ENCODE assay signal across 14 cellular contexts in genomic region chr6:21886601-21887091, GRCh38.
DNase-seq lines count a peak whose midpoint lies in the region; TF ChIP-seq lines count a peak whose summit lies in the region.
"Had no signal": no experiment of that assay in that cellular context is flagged by ENCODE, and none has a peak within 500 bp of the region (broad histone marks: within the 10 kb centered on the region; RNA-seq: fewer than 3 reads in every experiment).

No MANE protein-coding gene starts in this region.

- intact Hi-C loops in CD4-positive, alpha-beta memory T cell (cut with micrococcal nuclease): no loop called here
- intact Hi-C loops in dorsolateral prefrontal cortex (cut with DNase I): no loop called here

- H3K27ac ChIP-seq in CD4-positive, alpha-beta memory T cell (ENCODE audit: low read depth, low read length): no peak overlapping the region
- peak overlapping the region in 2 of 59 donors; percentile 9 to 24 for H3K27ac ChIP-seq in dorsolateral prefrontal cortex

- CTCF ChIA-PET in CD4-positive, alpha-beta memory T cell (lab: Charles Lee; ENCODE audit: partially characterized antibody): no interaction called here

- H3K27me3 Mint-ChIP-seq in CD4-positive, alpha-beta memory T cell: no peaks in the 10 kb centered on the region

- peak; percentile 25 for DNase-seq in AG09309 (ENCODE audit: low read depth)
- DNase-seq in M059J (ENCODE audit: low read depth): peak; percentile 28
- DNase-seq in epithelial cell of esophagus (ENCODE audit: low read depth): peak; percentile 17
- peak; percentile 6 for DNase-seq in pons (ENCODE audit: low spot score)
- DNase-seq in CD4-positive, alpha-beta memory T cell: no peak
- DNase-seq in stimulated activated CD8-positive, alpha-beta memory T cell treated with anti-CD3 and anti-CD28 coated beads, Interleukin-4, amount 100 ng/mL, for 48 hours: no peak
- no peak for DNase-seq in dorsolateral prefrontal cortex
- no peak for DNase-seq in NCI-H187 treated with DMSO at 0.1 percent for 48 hours (lab: John Stamatoyannopoulos, UW)
- DNase-seq: activated T-cell treated with anti-CD3 and anti-CD28 coated beads, Interleukin-2, amount 50 U/mL, for 48 hours; body of pancreas; erythroblast; nephron progenitor cell had no signal

- H3K36me3 ChIP-seq in CD4-positive, alpha-beta memory T cell (ENCODE audit: insufficient read depth, low read length): no peaks in the 10 kb centered on the region

- H3K27ac Mint-ChIP-seq in CD4-positive, alpha-beta memory T cell: no peak overlapping the region
- H3K27ac Mint-ChIP-seq: CD14-positive monocyte, nephron progenitor cell, WTC11 had no signal

- H3K9me3 ChIP-seq in CD4-positive, alpha-beta memory T cell (ENCODE audit: control insufficient read depth in 1 of 2, low read length in 2 of 2): no peaks in the 10 kb centered on the region
- H3K9me3 ChIP-seq: body of pancreas had no signal

- POLR2A ChIA-PET in CD4-positive, alpha-beta memory T cell (lab: Charles Lee; ENCODE audit: partially characterized antibody): no interaction called here

- no peaks in the 10 kb centered on the region for H3K4me1 ChIP-seq in CD4-positive, alpha-beta memory T cell (ENCODE audit: insufficient read depth, low read length)
- H3K4me1 ChIP-seq: body of pancreas had no signal

- TF ChIP-seq CTCF in AG09309 (IDR thresholded peaks at IDR 0.05; ENCODE audit: control insufficient read depth, insufficient read depth, low read depth, low read length, missing control alignments): no peak
- TF ChIP-seq CTCF in epithelial cell of esophagus (IDR thresholded peaks at IDR 0.05; ENCODE audit: insufficient read depth, low read depth, low read length, missing control alignments): no peak
- TF ChIP-seq CTCF in dorsolateral prefrontal cortex (IDR thresholded peaks at IDR 0.05 in 54 of 56, conservative IDR thresholded peaks at IDR 0.05 in 2 of 56; ENCODE audit: low read depth in 1 of 56, partially characterized antibody in 56 of 56): no peak

- H3K9me3 Mint-ChIP-seq in CD4-positive, alpha-beta memory T cell: peaks cover 0 to 5% (median 0%) of the 10 kb centered on the region in 8 donors

- H3K27me3 ChIP-seq in CD4-positive, alpha-beta memory T cell (ENCODE audit: insufficient read depth, low read length): no peaks in the 10 kb centered on the region
- H3K27me3 ChIP-seq in dorsolateral prefrontal cortex: no peaks in the 10 kb centered on the region
- H3K27me3 ChIP-seq: body of pancreas had no signal

- no peaks in the 10 kb centered on the region for H3K4me1 Mint-ChIP-seq in CD4-positive, alpha-beta memory T cell
- H3K4me1 Mint-ChIP-seq: CD14-positive monocyte, nephron progenitor cell had no signal

- no peak overlapping the region for H3K4me3 Mint-ChIP-seq in CD4-positive, alpha-beta memory T cell
- H3K4me3 Mint-ChIP-seq: CD14-positive monocyte, nephron progenitor cell, WTC11 had no signal

- H3K4me3 ChIP-seq in AG09309 (ENCODE audit: control insufficient read depth, low read depth, low read length): no peak overlapping the region
- H3K4me3 ChIP-seq in epithelial cell of esophagus (ENCODE audit: low read length): no peak overlapping the region
- no peak overlapping the region for H3K4me3 ChIP-seq in CD4-positive, alpha-beta memory T cell (ENCODE audit: low read length in 2 of 2)
- H3K4me3 ChIP-seq in dorsolateral prefrontal cortex: no peak overlapping the region
- H3K4me3 ChIP-seq: body of pancreas had no signal

- H3K36me3 Mint-ChIP-seq in CD4-positive, alpha-beta memory T cell: no peaks in the 10 kb centered on the region
- H3K36me3 Mint-ChIP-seq: CD14-positive monocyte had no signal

Comparison
In these comparisons a context has a peak if more than half of its experiments do, and no peak if none do; other contexts are left out.
1. DNase-seq: peak in AG09309 (single experiment), M059J (single experiment), epithelial cell of esophagus (single experiment) and pons (single experiment); none in CD4-positive, alpha-beta memory T cell (0 of 5), stimulated activated CD8-positive, alpha-beta memory T cell treated with anti-CD3 and anti-CD28 coated beads, Interleukin-4, amount 100 ng/mL, for 48 hours (single experiment), dorsolateral prefrontal cortex (0 of 10) and NCI-H187 treated with DMSO at 0.1 percent for 48 hours (single experiment).